In genomic region chr11:126268708-126269579, GRCh38 we compare ENCODE assay signal across 8 cellular contexts. TPM values are rescaled to one million over a fixed set of nuclear protein-coding genes. Genes with fewer than 3 reads are reported as not detected.
DNase-seq lines count a peak whose midpoint lies in the region; ATAC-seq and TF ChIP-seq lines count a peak whose summit lies in the region.

FOXRED1 (plus strand) TSS chr11:126269154; CDS start chr11:126269207, 53 bp downstream.
SRPRA (minus strand) TSS chr11:126268895; CDS start chr11:126268804, 91 bp downstream.

- H3K4me1 ChIP-seq in PC-3 (ENCODE audit: insufficient read depth, low read length) (peaks cover 10% of the 10 kb centered on the region), mucosa of descending colon (ENCODE audit: low read depth) (peaks cover 11% of the 10 kb centered on the region)

- TF ChIP-seq EP300 in Ishikawa (IDR thresholded peaks at IDR 0.05; ENCODE audit: borderline replicate concordance), result no peak

- ATAC-seq in GM21576 (IDR thresholded peaks at IDR 0.05; ENCODE audit: unreplicated experiment) (peak; percentile 98), PC-3 (peak; percentile 96), mucosa of descending colon (peak; percentile 98)

- H3K4me3 ChIP-seq in PC-3 (ENCODE audit: low read length) (peak within 1 kb of the TSS; percentile 96), epithelial cell of esophagus (ENCODE audit: low read length) (peak within 1 kb of the TSS; percentile 99), mucosa of descending colon (peak within 1 kb of the TSS; percentile 37)

- H3F3A ChIP-seq in PC-3 (ENCODE audit: low read length, unreplicated experiment), result no peaks in the 10 kb centered on the region

- H3K4me2 ChIP-seq in PC-3 (ENCODE audit: low read length), result peak within 1 kb of the TSS; percentile 98

- no peak for TF ChIP-seq RAD21 in Ishikawa (IDR thresholded peaks at IDR 0.05; ENCODE audit: low read depth)

- TSS peak; percentile 87 for BruUV-seq in PC-3 (replicated peaks; lab: Mats Ljungman, UMichigan)

- no peaks in the 10 kb centered on the region for H3K9me2 ChIP-seq in PC-3 (replicated peaks; ENCODE audit: low read length)

- peaks cover 58% of the 10 kb centered on the region for H3K79me2 ChIP-seq in PC-3 (ENCODE audit: low read length)

- peaks cover 5% of the 10 kb centered on the region; the same call in 1 of the 2 replicates for H4K20me1 ChIP-seq in PC-3 (ENCODE audit: low read length)

- no peak for TF ChIP-seq CTCF in PC-3 (conservative IDR thresholded peaks at IDR 0.05; ENCODE audit: low read depth, low read length)
- no peak for TF ChIP-seq CTCF in epithelial cell of esophagus (IDR thresholded peaks at IDR 0.05; ENCODE audit: insufficient read depth, low read depth, low read length, missing control alignments)
- TF ChIP-seq CTCF in mucosa of descending colon (IDR thresholded peaks at IDR 0.05), result no peak

- peak within 1 kb of the TSS; percentile 61 for H3K27ac ChIP-seq in PC-3 (ENCODE audit: low read length)

- CTCF ChIA-PET in PC-3 (lab: Charles Lee), result no interaction called here

- POLR2A ChIA-PET in PC-3 (lab: Charles Lee; ENCODE audit: unreplicated experiment), result interaction anchor here (0.5 to 0.6 kb wide), 3 partner anchors 37 to 42 kb away, joined by 3 to 8 read pairs (median 6); no protein-coding TSS in a partner anchor

- H3K27me3 ChIP-seq in PC-3 (ENCODE audit: low read length), result no peaks in the 10 kb centered on the region

- peak; percentile 88 for DNase-seq in DMS114 treated with DMSO at 0.1 percent for 48 hours (lab: John Stamatoyannopoulos, UW; ENCODE audit: unreplicated experiment)
- peak; percentile 100 for DNase-seq in PC-3
- DNase-seq in activated T-cell treated with anti-CD3 and anti-CD28 coated beads for 48 hours (ENCODE audit: low read depth), result peak; percentile 100
- DNase-seq in epithelial cell of esophagus (ENCODE audit: low read depth), result peak; percentile 100
- DNase-seq in mucosa of descending colon, result peak; percentile 100
- DNase-seq in stimulated activated CD8-positive, alpha-beta memory T cell treated with anti-CD3 and anti-CD28 coated beads, Interleukin-4, amount 100 ng/mL, for 24 hours (ENCODE audit: low read depth), result peak; percentile 100

- H3K9me3 ChIP-seq in PC-3 (ENCODE audit: low read length) (no peaks in the 10 kb centered on the region), mucosa of descending colon (no peaks in the 10 kb centered on the region)

- H3K36me3 ChIP-seq in PC-3 (ENCODE audit: low read depth, low read length) (peaks cover 53% of the 10 kb centered on the region), mucosa of descending colon (ENCODE audit: low read depth) (peaks cover 1% of the 10 kb centered on the region)

- H3K9ac ChIP-seq in PC-3 (ENCODE audit: low read length), result peak within 1 kb of the TSS; percentile 97

- intact Hi-C loops in PC-3 (cut with micrococcal nuclease) (loop anchor here (1.0 to 2.0 kb wide), 3 partner anchors 34 to 58 kb away; partner anchors contain the start of genes FAM118B and RPUSD4), mucosa of descending colon (cut with DNase I, micrococcal nuclease) (no loop called here)

- H2AFZ ChIP-seq in PC-3 (ENCODE audit: low read length), result peak within 1 kb of the TSS; percentile 84

TF ChIP-seq in Ishikawa, 13 proteins besides CTCF, POLR2A, EP300 and RAD21:
- TF ChIP-seq EGR1 (IDR thresholded peaks at IDR 0.05) (no peak), REST (IDR thresholded peaks at IDR 0.05; ENCODE audit: low read depth) (no peak), MAX (IDR thresholded peaks at IDR 0.05) (peak; percentile 71), ZBTB7A (IDR thresholded peaks at IDR 0.05; ENCODE audit: low read depth) (no peak), TCF12 (IDR thresholded peaks at IDR 0.05; ENCODE audit: low read depth) (peak; percentile 67; the same call in 1 of the 2 replicates), NFIC (IDR thresholded peaks at IDR 0.05) (no peak; the same call in 1 of the 2 replicates), USF1 (IDR thresholded peaks at IDR 0.05) (peak; percentile 88), CREB1 (IDR thresholded peaks at IDR 0.05; ENCODE audit: low read depth) (peak; percentile 97), YY1 (IDR thresholded peaks at IDR 0.05; ENCODE audit: low read depth) (peak; percentile 81), TEAD4 (IDR thresholded peaks at IDR 0.05) (peak; percentile 39; the same call in 1 of the 2 replicates), CEBPB (IDR thresholded peaks at IDR 0.05) (no peak), TAF1 (IDR thresholded peaks at IDR 0.05; ENCODE audit: low read depth) (peak; percentile 83), FOXM1 (IDR thresholded peaks at IDR 0.05; ENCODE audit: borderline replicate concordance, low read depth) (0 out of 2 replicates have a peak, but pooled peaks have one; percentile 21)

RNA-seq across cellular contexts. Expression of gene FOXRED1, which starts in this region (rescaled TPM):
- total RNA-seq in PC-3 (2014; rRNA removed) (55.6 and 72.0 TPM in 2 replicates), mucosa of descending colon (10 to 100 TPM; 24.3 to 36.9 (median 31.4) TPM)

RNA-seq across cellular contexts. Expression of gene SRPRA, which starts in this region (rescaled TPM):
- total RNA-seq in PC-3 (2014; rRNA removed), result 140 and 143 TPM in 2 replicates
- 10 to 100 TPM; 73.8 to 88.1 (median 79.2) TPM for total RNA-seq in mucosa of descending colon

Comparison
In these comparisons a context has a peak if more than half of its experiments do, and no peak if none do; other contexts are left out.
1. Peak in every context shown above with its lines: DNase-seq, ATAC-seq, H3K4me3 ChIP-seq and H3K27ac ChIP-seq.
2. H3K4me3 ChIP-seq: peak in every context shown above with its lines; median percentile 99 in epithelial cell of esophagus; 96 in PC-3; 37 in mucosa of descending colon.